12 cellular contexts compared by ENCODE assay signal in genomic region chr16:6104423-6104822, GRCh38.
DNase-seq lines count a peak whose midpoint lies in the region; TF ChIP-seq lines count a peak whose summit lies in the region.
"Had no signal": no experiment of that assay in that cellular context is flagged by ENCODE, and none has a peak within 500 bp of the region (broad histone marks: within the 10 kb centered on the region; RNA-seq: fewer than 3 reads in every experiment).

No MANE protein-coding gene starts in this region.

- H3K9me3 ChIP-seq in Caco-2 = no peaks in the 10 kb centered on the region

- no peaks in the 10 kb centered on the region for H3K36me3 ChIP-seq in Caco-2 (ENCODE audit: control insufficient read depth, insufficient read depth, low read length)

- no peaks in the 10 kb centered on the region for H3K4me1 ChIP-seq in Caco-2

- H3K36me3 Mint-ChIP-seq in HFFc6 (ENCODE audit: low read depth) (0 out of 2 replicates have a peak, but pooled peaks cover 4% of the 10 kb centered on the region), type B pancreatic cell (no peaks in the 10 kb centered on the region), Caco-2 (ENCODE audit: insufficient read depth, unreplicated experiment) (no peaks in the 10 kb centered on the region)

- H3K9me3 Mint-ChIP-seq in HFFc6 = peaks cover 27% of the 10 kb centered on the region
- H3K9me3 Mint-ChIP-seq in type B pancreatic cell = no peaks in the 10 kb centered on the region
- H3K9me3 Mint-ChIP-seq in Caco-2 (ENCODE audit: unreplicated experiment) = peaks cover 9% of the 10 kb centered on the region

- H3K27me3 ChIP-seq in Caco-2 (replicated peaks; ENCODE audit: control insufficient read depth, insufficient read depth, low read length) = no peaks in the 10 kb centered on the region

- H3K27ac ChIP-seq in angular gyrus (ENCODE audit: low read depth, low read length) = peak overlapping the region; percentile 19

- BruUV-seq in Caco-2 (replicated peaks; lab: Mats Ljungman, UMichigan) = no TSS peak

- H3K27me3 Mint-ChIP-seq in HFFc6 (ENCODE audit: insufficient read depth) = no peaks in the 10 kb centered on the region; the same call in 1 of the 2 replicates
- H3K27me3 Mint-ChIP-seq in type B pancreatic cell = no peaks in the 10 kb centered on the region
- H3K27me3 Mint-ChIP-seq in Caco-2 (ENCODE audit: insufficient read depth, unreplicated experiment) = peaks cover 4% of the 10 kb centered on the region
- H3K27me3 Mint-ChIP-seq: B cell; CD4-positive, alpha-beta T cell had no signal

- intact Hi-C loops in Caco-2 (cut with micrococcal nuclease; ENCODE audit: unreplicated experiment) = no loop called here

- H3K4me3 Mint-ChIP-seq in HFFc6 = no peak overlapping the region
- H3K4me3 Mint-ChIP-seq in type B pancreatic cell = peak overlapping the region; percentile 10
- no peak overlapping the region for H3K4me3 Mint-ChIP-seq in Caco-2 (ENCODE audit: unreplicated experiment)
- H3K4me3 Mint-ChIP-seq: B cell; CD4-positive, alpha-beta T cell had no signal

- H3K4me1 Mint-ChIP-seq in HFFc6 (ENCODE audit: low read depth) = peaks cover 10% of the 10 kb centered on the region; the same call in 1 of the 2 replicates
- H3K4me1 Mint-ChIP-seq in type B pancreatic cell (ENCODE audit: unreplicated experiment) = no peaks in the 10 kb centered on the region
- H3K4me1 Mint-ChIP-seq in Caco-2 (ENCODE audit: low read depth, unreplicated experiment) = no peaks in the 10 kb centered on the region
- H3K4me1 Mint-ChIP-seq: B cell had no signal

- H3K27ac Mint-ChIP-seq in HFFc6 = peak overlapping the region; percentile 7; the same call in 1 of the 2 replicates
- no peak overlapping the region for H3K27ac Mint-ChIP-seq in type B pancreatic cell
- H3K27ac Mint-ChIP-seq in Caco-2 (ENCODE audit: unreplicated experiment) = no peak overlapping the region
- H3K27ac Mint-ChIP-seq: B cell; CD4-positive, alpha-beta T cell had no signal

- peak; percentile 42 for DNase-seq in HFFc6
- peak; percentile 55 for DNase-seq in NCI-H226
- no peak for DNase-seq in type B pancreatic cell (ENCODE audit: extremely low spot score, unreplicated experiment)
- DNase-seq in NCI-H1930 (lab: John Stamatoyannopoulos, UW) = no peak
- DNase-seq in RKO (ENCODE audit: low spot score) = no peak
- no peak for DNase-seq in Caco-2
- DNase-seq: C1 segment of cervical spinal cord; CD4-positive, alpha-beta T cell; DND-41; GF-D8 had no signal

- POLR2A ChIA-PET in Caco-2 (lab: Charles Lee) = no interaction called here

- TF ChIP-seq CTCF in HFFc6 (IDR thresholded peaks at IDR 0.05) (no peak), type B pancreatic cell (conservative IDR thresholded peaks at IDR 0.05) (no peak), Caco-2 (IDR thresholded peaks at IDR 0.05; ENCODE audit: insufficient read depth in 1 of 2, low read depth in 1 of 2, low read length in 1 of 2, severe bottlenecking in 1 of 2, unreplicated experiment in 1 of 2) (no peak)

- CTCF ChIA-PET in Caco-2 (lab: Charles Lee) = no interaction called here

- H3K4me3 ChIP-seq in Caco-2 (ENCODE audit: low read depth, low read length) = no peak overlapping the region

Comparison
In these comparisons a context has a peak if more than half of its experiments do, and no peak if none do; other contexts are left out.
1. DNase-seq: peak in HFFc6 (single experiment) and NCI-H226 (single experiment); none in type B pancreatic cell (single experiment), NCI-H1930 (0 of 2), RKO (single experiment) and Caco-2 (0 of 2).